In the genomic region with DNA sequence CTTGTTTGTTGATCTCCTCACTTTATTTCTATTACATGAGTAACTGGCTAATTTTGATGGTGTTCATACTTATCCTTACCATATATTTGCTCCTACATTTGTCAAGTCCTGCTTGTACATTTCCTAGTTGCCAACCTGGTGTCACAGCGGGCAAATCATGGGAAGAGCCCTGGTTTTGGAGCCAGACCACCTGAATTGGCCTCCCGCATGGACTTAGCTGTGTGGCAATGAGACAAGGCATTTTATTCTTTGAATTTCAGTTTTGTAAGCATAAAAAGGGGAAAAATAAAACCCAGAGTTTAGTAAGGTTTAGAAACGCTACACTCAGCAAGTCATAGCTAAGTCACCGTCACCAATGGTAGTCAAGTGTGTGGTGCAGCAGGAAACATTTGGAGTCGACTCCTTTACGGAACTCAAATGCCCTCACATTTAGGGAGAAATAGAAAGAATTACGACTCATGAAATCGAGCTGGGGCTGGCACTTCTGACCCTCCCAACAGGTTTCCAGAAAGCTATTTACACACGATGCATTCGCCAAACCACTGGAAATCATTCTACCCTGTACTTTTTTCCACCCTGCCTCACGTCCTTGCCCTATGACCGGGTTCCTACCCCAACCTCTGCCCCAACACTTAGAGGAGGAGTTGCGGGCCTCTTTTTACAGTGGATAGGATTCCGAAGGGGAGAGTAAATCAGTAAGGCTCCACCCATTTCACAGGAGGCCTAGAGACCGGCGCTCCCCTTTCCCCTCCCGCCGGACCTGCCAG, we compare ENCODE assay signal across 8 cellular contexts. TPM values are rescaled to one million over a fixed set of nuclear protein-coding genes. Genes with fewer than 3 reads are reported as not detected.
DNase-seq lines count a peak whose midpoint lies in the region; ATAC-seq, FAIRE-seq and TF ChIP-seq lines count a peak whose summit lies in the region.

No MANE protein-coding gene starts in this region.

- H3K4me1 ChIP-seq in A673 (ENCODE audit: insufficient read depth, low read length, poor library complexity, severe bottlenecking) (no peaks in the 10 kb centered on the region), H9 (ENCODE audit: insufficient read depth, low read length) (peaks cover 3% of the 10 kb centered on the region; the same call in 1 of the 2 replicates), small intestine (ENCODE audit: control insufficient read depth in 2 of 2, insufficient read depth in 1 of 2, low read depth in 1 of 2, low read length in 1 of 2) (peaks cover 0 to 9% of the 10 kb centered on the region in 2 donors)

- H3K9me3 Mint-ChIP-seq in H9: no peaks in the 10 kb centered on the region
- no peaks in the 10 kb centered on the region for H3K9me3 Mint-ChIP-seq in activated CD8-positive, alpha-beta T cell treated with anti-CD3 and anti-CD28 coated beads for 36 hours

- ATAC-seq in activated CD8-positive, alpha-beta T cell treated with anti-CD3 and anti-CD28 coated beads for 36 hours: peak; percentile 55
- ATAC-seq in GM21528 (IDR thresholded peaks at IDR 0.05; ENCODE audit: low FRiP score, unreplicated experiment) (no peak), GM18907 (IDR thresholded peaks at IDR 0.05; ENCODE audit: unreplicated experiment) (no peak)

- no peak overlapping the region for H4K8ac ChIP-seq in H9 (replicated peaks; ENCODE audit: insufficient read length, low read depth, low read length)

- H3K4me3 ChIP-seq in A673 (ENCODE audit: low read depth, low read length, poor library complexity, severe bottlenecking) (peak overlapping the region; percentile 54), iPS-18c (ENCODE audit: insufficient read depth, low read depth, low read length) (peak overlapping the region; percentile 97), small intestine (ENCODE audit: low read depth in 1 of 2, low read length in 2 of 2) (peak overlapping the region; percentile 84 to 85)

- H2AFZ ChIP-seq in H9 (ENCODE audit: low read length): peak overlapping the region; percentile 71

- H3K14ac ChIP-seq in H9 (ENCODE audit: insufficient read depth, low read length): no peak overlapping the region

- no peak overlapping the region for H3K18ac ChIP-seq in H9 (ENCODE audit: insufficient read length, low read depth, low read length)

- BruUV-seq in A673 (replicated peaks; lab: Mats Ljungman, UMichigan): no TSS peak

- peaks cover 11 to 12% of the 10 kb centered on the region in 2 experiments for H3K4me1 Mint-ChIP-seq in H9
- peaks cover 32% of the 10 kb centered on the region for H3K4me1 Mint-ChIP-seq in activated CD8-positive, alpha-beta T cell treated with anti-CD3 and anti-CD28 coated beads for 36 hours (ENCODE audit: low read depth)

- no peaks in the 10 kb centered on the region for H3K79me1 ChIP-seq in H9 (ENCODE audit: insufficient read depth, low read depth, low read length, poor library complexity, severe bottlenecking)

- H3K4me2 ChIP-seq in H9 (ENCODE audit: insufficient read depth, insufficient read length, low read length): peak overlapping the region; percentile 93

- peak overlapping the region in 1 of 3 experiments; percentile 40; a peak in 1 of 7 replicates for H3K27ac Mint-ChIP-seq in H9
- H3K27ac Mint-ChIP-seq in activated CD8-positive, alpha-beta T cell treated with anti-CD3 and anti-CD28 coated beads for 36 hours: peak overlapping the region; percentile 96

- no peak overlapping the region for H3K4ac ChIP-seq in H9 (ENCODE audit: low read depth, low read length)

- CTCF ChIA-PET in A673 (lab: Charles Lee): no interaction called here
- CTCF ChIA-PET in activated CD8-positive, alpha-beta T cell treated with anti-CD3 and anti-CD28 coated beads for 36 hours (lab: Charles Lee): interaction anchor here (0.9 to 1.4 kb wide), 2 partner anchors 16 to 55 kb away, joined by 3 to 5 read pairs; no protein-coding TSS in a partner anchor

- intact Hi-C loops in A673 (cut with micrococcal nuclease; ENCODE audit: unreplicated experiment): no loop called here
- intact Hi-C loops in activated CD8-positive, alpha-beta T cell treated with anti-CD3 and anti-CD28 coated beads for 36 hours (cut with micrococcal nuclease): no loop called here

- no peak overlapping the region for H2BK20ac ChIP-seq in H9 (ENCODE audit: low read depth, low read length, poor library complexity, severe bottlenecking)

- H3K27ac ChIP-seq in A673 (ENCODE audit: low read depth, low read length, poor library complexity, severe bottlenecking): peak overlapping the region; percentile 27
- H3K27ac ChIP-seq in H9 (ENCODE audit: insufficient read length, low read depth, low read length): no peak overlapping the region
- H3K27ac ChIP-seq in small intestine (ENCODE audit: low read depth in 1 of 2, low read length in 1 of 2): peak overlapping the region; percentile 88 to 95

- H3K36me3 ChIP-seq in A673 (ENCODE audit: insufficient read depth, low read length, poor library complexity, severe bottlenecking): no peaks in the 10 kb centered on the region
- no peaks in the 10 kb centered on the region for H3K36me3 ChIP-seq in small intestine (ENCODE audit: control insufficient read depth in 2 of 2, insufficient read depth in 2 of 2, low read length in 2 of 2)

- H3T11ph ChIP-seq in H9 (ENCODE audit: low read length): no peak overlapping the region

- H2BK15ac ChIP-seq in H9 (ENCODE audit: low read depth, low read length): no peak overlapping the region

- no peak overlapping the region for H2AK5ac ChIP-seq in H9 (ENCODE audit: insufficient read length, low read length)

- DNase-seq in A673 (ENCODE audit: low spot score) (no peak), H9 (no peak), small intestine (peak; percentile 86), NCI-H2029 treated with DMSO at 0.1 percent for 48 hours (lab: John Stamatoyannopoulos, UW) (no peak)
- DNase-seq in activated CD8-positive, alpha-beta T cell treated with anti-CD3 and anti-CD28 coated beads for 36 hours: peak; percentile 58

- H4K20me1 ChIP-seq in H9 (ENCODE audit: control insufficient read depth, insufficient read depth, insufficient read length): no peaks in the 10 kb centered on the region

- H3K23ac ChIP-seq in H9 (ENCODE audit: insufficient read length, low read depth, low read length): no peak overlapping the region

- peak overlapping the region; percentile 40 for H3K9ac ChIP-seq in H9 (ENCODE audit: extremely low read depth, insufficient read length, low read length)

- H3K27me3 Mint-ChIP-seq in H9 (ENCODE audit: low read depth): peaks cover 12% of the 10 kb centered on the region
- H3K27me3 Mint-ChIP-seq in activated CD8-positive, alpha-beta T cell treated with anti-CD3 and anti-CD28 coated beads for 36 hours: no peaks in the 10 kb centered on the region

- H2BK120ac ChIP-seq in H9 (ENCODE audit: low read depth, low read length, poor library complexity, severe bottlenecking): no peak overlapping the region

- H3K23me2 ChIP-seq in H9 (ENCODE audit: insufficient read length, low read depth, low read length, poor library complexity, severe bottlenecking): peaks cover 16% of the 10 kb centered on the region

- POLR2A ChIA-PET in A673 (lab: Charles Lee; ENCODE audit: low non-redundant PET): no interaction called here
- POLR2A ChIA-PET in activated CD8-positive, alpha-beta T cell treated with anti-CD3 and anti-CD28 coated beads for 36 hours (lab: Charles Lee): interaction anchor here (0.9 to 1.2 kb wide), 2 partner anchors 25 to 71 kb away, joined by 3 to 5 read pairs; no protein-coding TSS in a partner anchor

- TF ChIP-seq CTCF in A673 (conservative IDR thresholded peaks at IDR 0.05; ENCODE audit: low read depth, low read length) (no peak), H9 (conservative IDR thresholded peaks at IDR 0.05) (no peak)
- TF ChIP-seq CTCF in activated CD8-positive, alpha-beta T cell treated with anti-CD3 and anti-CD28 coated beads for 36 hours (IDR thresholded peaks at IDR 0.05): no peak

- H4K5ac ChIP-seq in H9 (ENCODE audit: insufficient read length, low read depth, low read length): no peak overlapping the region

- FAIRE-seq in small intestine (lab: Jason Lieb, UNC): no peak

- H3K27me3 ChIP-seq in A673 (replicated peaks; ENCODE audit: insufficient read depth, low read depth, low read length, poor library complexity): no peaks in the 10 kb centered on the region
- H3K27me3 ChIP-seq in H9 (ENCODE audit: insufficient read depth, low read length): no peaks in the 10 kb centered on the region
- H3K27me3 ChIP-seq in small intestine (ENCODE audit: control insufficient read depth in 2 of 2, insufficient read depth in 2 of 2, low read length in 2 of 2): no peaks in the 10 kb centered on the region

- peak overlapping the region; percentile 92 to 95 for H3K4me3 Mint-ChIP-seq in H9
- H3K4me3 Mint-ChIP-seq in activated CD8-positive, alpha-beta T cell treated with anti-CD3 and anti-CD28 coated beads for 36 hours: peak overlapping the region; percentile 96

- no CpG with 5 or more reads among the region's 18 CpGs for WGBS in H9 (ENCODE audit: extremely low coverage, insufficient read length, low lambda C conversion rate)
- WGBS in small intestine, 3 donors: 12 to 28% (median 22%) methylated on average over 18 of the region's 18 CpGs

- H3K36me3 Mint-ChIP-seq in H9 (ENCODE audit: insufficient read depth in 1 of 3, low read depth in 3 of 3): no peaks in the 10 kb centered on the region
- peaks cover 35% of the 10 kb centered on the region for H3K36me3 Mint-ChIP-seq in activated CD8-positive, alpha-beta T cell treated with anti-CD3 and anti-CD28 coated beads for 36 hours (ENCODE audit: low read depth)

- no peak overlapping the region for H2BK5ac ChIP-seq in H9 (ENCODE audit: insufficient read length, low read length)

- H4K91ac ChIP-seq in H9 (ENCODE audit: insufficient read length, low read depth, low read length): no peak overlapping the region

- H3K9me3 ChIP-seq in A673 (ENCODE audit: low read depth, low read length, poor library complexity, severe bottlenecking): no peaks in the 10 kb centered on the region
- H3K9me3 ChIP-seq in H9 (ENCODE audit: control insufficient read depth, low read depth, low read length): no peaks in the 10 kb centered on the region
- no peaks in the 10 kb centered on the region for H3K9me3 ChIP-seq in iPS-18c (ENCODE audit: control insufficient read depth, insufficient read depth, low read length)
- H3K9me3 ChIP-seq in small intestine (ENCODE audit: control insufficient read depth, low read depth): no peaks in the 10 kb centered on the region

- H2BK12ac ChIP-seq in H9 (ENCODE audit: insufficient read length, low read depth, low read length): no peak overlapping the region

- H3K79me2 ChIP-seq in H9 (ENCODE audit: insufficient read depth, low read length): no peaks in the 10 kb centered on the region

- no peak overlapping the region for H3K56ac ChIP-seq in H9 (ENCODE audit: insufficient read length, low read depth, low read length)

RNA-seq across cellular contexts. Expression of gene PGM1, which starts 0.5 kb away (rescaled TPM):
- 10.7 and 12.1 TPM in 2 replicates for total RNA-seq in A673 (2021)
- total RNA-seq in H9 (2021): 56.4 and 58.5 TPM in 2 replicates
- 10 to 100 TPM; 47.4 to 48.9 TPM for total RNA-seq in activated CD8-positive, alpha-beta T cell treated with anti-CD3 and anti-CD28 coated beads for 36 hours
- 10 to 100 TPM; 43.0 to 88.8 (median 60.8) TPM for polyA plus RNA-seq in small intestine

Comparison
In these comparisons a context has a peak if more than half of its experiments do, and no peak if none do; other contexts are left out.
1. DNase-seq: peak in activated CD8-positive, alpha-beta T cell treated with anti-CD3 and anti-CD28 coated beads for 36 hours (single experiment) and small intestine (single experiment); none in A673 (single experiment), H9 (single experiment) and NCI-H2029 treated with DMSO at 0.1 percent for 48 hours (single experiment).
2. Peak in every context shown above with its lines, with median percentiles within 50 percentile points of each other: H3K4me3 ChIP-seq.